ENCODE assay signal across 1 cellular context in genomic region chr16:79037429-79038373, GRCh38.
TF ChIP-seq lines count a peak whose summit lies in the region.

No MANE protein-coding gene starts in this region.

TF ChIP-seq in HepG2, 621 proteins besides CTCF, POLR2A, EP300 and RAD21 (continued from another document and continues in another):
- TF ChIP-seq GRHL1 (CRISPR knock-in tag; conservative IDR thresholded peaks at IDR 0.05) = no peak
- TF ChIP-seq ARID4A (CRISPR knock-in tag; IDR thresholded peaks at IDR 0.05; ENCODE audit: borderline replicate concordance) = no peak; the same call in 1 of the 2 replicates
- peak; percentile 71; the same call in 1 of the 2 replicates for TF ChIP-seq HIC2 (CRISPR knock-in tag; IDR thresholded peaks at IDR 0.05; ENCODE audit: low read depth)
- TF ChIP-seq ZNF710 (CRISPR knock-in tag; IDR thresholded peaks at IDR 0.05; ENCODE audit: borderline replicate concordance) = 0 out of 2 replicates have a peak, but pooled peaks have one; percentile 31
- no peak for TF ChIP-seq ARID5B (CRISPR knock-in tag; IDR thresholded peaks at IDR 0.05)
- TF ChIP-seq ZNF788 (CRISPR knock-in tag; IDR thresholded peaks at IDR 0.05; ENCODE audit: borderline replicate concordance) = no peak
- TF ChIP-seq MEF2D (CRISPR knock-in tag; IDR thresholded peaks at IDR 0.05) = peak; percentile 70; the same call in 1 of the 2 replicates
- no peak for TF ChIP-seq BCL3 (CRISPR knock-in tag; IDR thresholded peaks at IDR 0.05)
- TF ChIP-seq NFE2L1 (CRISPR knock-in tag; IDR thresholded peaks at IDR 0.05; ENCODE audit: borderline replicate concordance) = no peak
- TF ChIP-seq NR2F6 (IDR thresholded peaks at IDR 0.05) = peak; percentile 34; the same call in 1 of the 2 replicates
- TF ChIP-seq NR2F6 (CRISPR knock-in tag; IDR thresholded peaks at IDR 0.05) = peak; percentile 16; the same call in 1 of the 2 replicates
- no peak for TF ChIP-seq HES4 (CRISPR knock-in tag; IDR thresholded peaks at IDR 0.05; ENCODE audit: borderline replicate concordance)
- no peak; the same call in 1 of the 2 replicates for TF ChIP-seq ZNF703 (CRISPR knock-in tag; IDR thresholded peaks at IDR 0.05; ENCODE audit: borderline replicate concordance)
- TF ChIP-seq ZBTB33 (CRISPR knock-in tag; IDR thresholded peaks at IDR 0.05) = no peak
- no peak for TF ChIP-seq HDAC1 (CRISPR knock-in tag; IDR thresholded peaks at IDR 0.05)
- TF ChIP-seq RXRA (CRISPR knock-in tag; IDR thresholded peaks at IDR 0.05) = no peak; the same call in 1 of the 2 replicates
- TF ChIP-seq MEIS1 (CRISPR knock-in tag; IDR thresholded peaks at IDR 0.05; ENCODE audit: borderline replicate concordance) = 0 out of 2 replicates have a peak, but pooled peaks have one; percentile 48
- no peak for TF ChIP-seq ZNF460 (CRISPR knock-in tag; IDR thresholded peaks at IDR 0.05; ENCODE audit: borderline replicate concordance)
- no peak for TF ChIP-seq ZNF574 (CRISPR knock-in tag; IDR thresholded peaks at IDR 0.05)
- TF ChIP-seq TSC22D2 (CRISPR knock-in tag; IDR thresholded peaks at IDR 0.05; ENCODE audit: borderline replicate concordance) = no peak
- TF ChIP-seq ZNF761 (CRISPR knock-in tag; conservative IDR thresholded peaks at IDR 0.05) = no peak
- no peak for TF ChIP-seq STAT5B (CRISPR knock-in tag; IDR thresholded peaks at IDR 0.05)
- no peak for TF ChIP-seq IKZF4 (CRISPR knock-in tag; IDR thresholded peaks at IDR 0.05; ENCODE audit: borderline replicate concordance, low read depth, not compliant biosample characterization)
- peak; percentile 47; the same call in 1 of the 2 replicates for TF ChIP-seq TBX2 (CRISPR knock-in tag; IDR thresholded peaks at IDR 0.05; ENCODE audit: borderline replicate concordance)
- no peak for TF ChIP-seq TOPORS (CRISPR knock-in tag; IDR thresholded peaks at IDR 0.05)
- no peak for TF ChIP-seq BRCA1 (CRISPR knock-in tag; IDR thresholded peaks at IDR 0.05)
- TF ChIP-seq HNF4G (IDR thresholded peaks at IDR 0.05; ENCODE audit: borderline replicate concordance, low read depth, low read length) = no peak
- no peak for TF ChIP-seq HNF4G (CRISPR knock-in tag; IDR thresholded peaks at IDR 0.05; ENCODE audit: borderline replicate concordance, low read depth)
- TF ChIP-seq PRDM15 (CRISPR knock-in tag; IDR thresholded peaks at IDR 0.05) = no peak
